Comparison of ENCODE assay signal across 27 cellular contexts in the genomic region with DNA sequence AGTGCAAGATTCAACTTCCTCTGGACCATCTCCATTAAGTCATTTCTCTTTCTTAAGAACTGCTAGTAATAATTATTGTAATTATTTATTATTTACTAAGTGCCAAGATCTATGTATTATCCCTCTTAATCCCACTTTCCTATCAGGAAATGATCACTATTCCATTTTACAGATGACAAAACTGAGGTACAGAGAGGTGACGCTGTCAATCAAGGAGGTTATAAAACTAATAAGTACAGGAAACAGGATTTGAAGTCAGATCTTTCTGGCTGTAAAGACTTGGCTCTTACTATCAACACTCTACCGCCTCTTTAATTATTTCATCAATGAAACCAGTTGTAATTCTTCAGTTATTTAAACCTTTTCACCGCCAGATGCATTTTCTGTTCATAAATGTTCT.
"Had no signal": no experiment of that assay in that cellular context is flagged by ENCODE, and none has a peak within 500 bp of the region (broad histone marks: within the 10 kb centered on the region; RNA-seq: fewer than 3 reads in every experiment).

No MANE protein-coding gene starts in this region.

- H3K9me3 ChIP-seq: stomach, suprapubic skin, testis, thoracic aorta, thyroid gland, tibial artery, tibial nerve, transverse colon, upper lobe of left lung, upper lobe of right lung, uterus, vagina had no signal

- FAIRE-seq: urothelium cell line had no signal

- H3K27ac ChIP-seq: stomach, suprapubic skin, testis, thoracic aorta, thyroid gland, tibial artery, transverse colon, upper lobe of left lung, upper lobe of right lung, vagina had no signal

- H3K4me1 ChIP-seq: testis, uterus had no signal

- DNase-seq: stimulated activated CD4-positive, alpha-beta T cell treated with anti-CD3 and anti-CD28 coated beads, Interleukin-2, amount 100 ng/mL, for 48 hours; stimulated activated CD4-positive, alpha-beta T cell treated with anti-CD3 and anti-CD28 coated beads, Interleukin-4, amount 100 ng/mL, for 1 hour; stimulated activated CD4-positive, alpha-beta T cell treated with anti-CD3 and anti-CD28 coated beads, Interleukin-4, amount 100 ng/mL, for 24 hours; stimulated activated CD4-positive, alpha-beta T cell treated with anti-CD3 and anti-CD28 coated beads, Interleukin-4, amount 100 ng/mL, for 4 hours; stimulated activated CD8-positive, alpha-beta memory T cell treated with anti-CD3 and anti-CD28 coated beads, Interleukin-4, amount 100 ng/mL, for 48 hours; stimulated activated naive B cell treated with anti-CD40 and anti-IgM and Interleukin-4, amounts not matched to agents 10 μg/mL and 1 μg/mL and 100 μg/mL, for 72 hours; stimulated activated naive CD4-positive, alpha-beta T cell; stimulated activated naive CD4-positive, alpha-beta T cell treated with Interleukin-2 at 50 U/mL for 16 hours; stimulated activated naive CD8-positive, alpha-beta T cell treated with anti-CD3 and anti-CD28 coated beads, Interleukin-15, amount 100 ng/mL, for 72 hours; stimulated activated naive CD8-positive, alpha-beta T cell treated with anti-CD3 and anti-CD28 coated beads, Interleukin-15, Interleukin-2, amounts not matched to agents 100 U/mL and 50 U/mL, for 24 hours; stomach; substantia nigra; testis; thyroid gland; tibial artery; transverse colon; trophoblast cell; upper lobe of right lung; uterus had no signal

- H3K36me3 ChIP-seq: thyroid gland, tibial nerve, transverse colon, upper lobe of right lung, uterus, vagina had no signal

- H3K27me3 ChIP-seq: stomach, suprapubic skin, testis, thyroid gland, tibial artery, tibial nerve, transverse colon, upper lobe of left lung, upper lobe of right lung, uterus, vagina had no signal

- H3K4me3 ChIP-seq: stomach, suprapubic skin, testis, thoracic aorta, thyroid gland, tibial artery, tibial nerve, transverse colon, upper lobe of left lung, upper lobe of right lung, uterus, vagina had no signal

- ATAC-seq: stimulated activated effector memory CD8-positive, alpha-beta T cell treated with anti-CD3 and anti-CD28 coated beads, Interleukin-12 subunit alpha, Interleukin-12 subunit beta, amount 100 ng/mL, for 72 hours; stimulated activated memory B cell treated with anti-CD40 and anti-IgM and Interleukin-4, amounts not matched to agents 10 μg/mL and 1 μg/mL and 100 μg/mL, for 72 hours; stimulated activated naive B cell treated with anti-CD40 and anti-IgM and Interleukin-4, amounts not matched to agents 10 μg/mL and 1 μg/mL and 100 μg/mL, for 72 hours; stimulated activated naive CD8-positive, alpha-beta T cell treated with anti-CD3 and anti-CD28 coated beads, Interleukin-15, amount 100 ng/mL, for 72 hours; stimulated activated naive CD8-positive, alpha-beta T cell treated with anti-CD3 and anti-CD28 coated beads, Interleukin-15, Interleukin-2, amounts not matched to agents 100 U/mL and 50 U/mL, for 24 hours; upper lobe of right lung had no signal
